ENCODE assay signal across 8 cellular contexts in the genomic region with DNA sequence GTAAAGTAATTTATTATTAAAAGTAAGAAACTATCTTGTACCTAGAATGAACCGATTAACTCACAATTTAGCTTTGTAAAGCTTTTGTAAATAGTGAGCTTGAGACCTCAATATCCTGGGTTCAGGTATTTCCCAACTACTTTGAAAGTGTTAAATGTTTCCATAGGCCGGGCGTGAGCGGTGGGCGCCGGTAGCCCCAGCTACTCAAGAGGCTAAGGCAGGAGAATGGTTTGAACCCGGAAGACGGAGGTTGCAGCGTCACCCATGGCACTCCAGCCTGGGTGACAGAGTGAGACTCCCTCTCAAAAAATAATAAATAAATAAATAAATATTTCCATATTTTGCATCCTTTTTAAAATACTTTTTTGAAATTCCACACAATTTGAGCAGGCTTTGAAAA. TPM values are rescaled to one million over a fixed set of nuclear protein-coding genes. Genes with fewer than 3 reads are reported as not detected.
DNase-seq lines count a peak whose midpoint lies in the region; ATAC-seq, FAIRE-seq and TF ChIP-seq lines count a peak whose summit lies in the region.

No MANE protein-coding gene starts in this region.

- no peaks in the 10 kb centered on the region for H3K9me2 ChIP-seq in SU-DHL-6 (replicated peaks; ENCODE audit: insufficient read depth, low read length)

- POLR2A ChIA-PET in activated CD4-positive, alpha-beta T cell treated with anti-CD3 and anti-CD28 coated beads, Interleukin-2, amount 10 ng/mL, durations not matched to agents 7 days and 5 days (lab: Charles Lee), result interaction anchor here (0.5 to 1.4 kb wide), 2 partner anchors 73 to 120 kb away, joined by 3 to 4 read pairs; no protein-coding TSS in a partner anchor

- no peak overlapping the region for H3K27ac ChIP-seq in SU-DHL-6 (ENCODE audit: low read depth, low read length)

- H3K4me3 Mint-ChIP-seq in activated CD4-positive, alpha-beta T cell treated with anti-CD3 and anti-CD28 coated beads, Interleukin-2, amount 10 ng/mL, durations not matched to agents 7 days and 5 days, result no peak overlapping the region
- H3K4me3 Mint-ChIP-seq in stimulated activated effector memory CD8-positive, alpha-beta T cell treated with anti-CD3 and anti-CD28 coated beads, Interleukin-12 subunit alpha, Interleukin-12 subunit beta, amount 100 ng/mL, for 72 hours, result peak overlapping the region; percentile 93

- H3K36me3 Mint-ChIP-seq in activated CD4-positive, alpha-beta T cell treated with anti-CD3 and anti-CD28 coated beads, Interleukin-2, amount 10 ng/mL, durations not matched to agents 7 days and 5 days (ENCODE audit: low read depth), result peaks cover 5% of the 10 kb centered on the region
- peaks cover 23% of the 10 kb centered on the region for H3K36me3 Mint-ChIP-seq in stimulated activated effector memory CD8-positive, alpha-beta T cell treated with anti-CD3 and anti-CD28 coated beads, Interleukin-12 subunit alpha, Interleukin-12 subunit beta, amount 100 ng/mL, for 72 hours

- peaks cover 12% of the 10 kb centered on the region for H3F3A ChIP-seq in SU-DHL-6 (ENCODE audit: insufficient read depth)

- no peak for FAIRE-seq in GM19239 (lab: Jason Lieb, UNC)

- no peak overlapping the region for H2AFZ ChIP-seq in SU-DHL-6 (ENCODE audit: low read depth, low read length, severe bottlenecking)

- peaks cover 4% of the 10 kb centered on the region; the same call in 1 of the 2 replicates for H4K20me1 ChIP-seq in SU-DHL-6 (ENCODE audit: low read depth, low read length)

- no peak for TF ChIP-seq CTCF in SU-DHL-6 (IDR thresholded peaks at IDR 0.05; ENCODE audit: insufficient read depth, low read length, poor library complexity, severe bottlenecking)

- no peaks in the 10 kb centered on the region for H3K9me3 ChIP-seq in SU-DHL-6 (ENCODE audit: insufficient read depth, low read length)
- no peaks in the 10 kb centered on the region for H3K9me3 ChIP-seq in iPS-15b (ENCODE audit: control insufficient read depth, insufficient read depth, low read length)

- no peak overlapping the region for H3K27ac Mint-ChIP-seq in activated CD4-positive, alpha-beta T cell treated with anti-CD3 and anti-CD28 coated beads, Interleukin-2, amount 10 ng/mL, durations not matched to agents 7 days and 5 days
- H3K27ac Mint-ChIP-seq in stimulated activated effector memory CD8-positive, alpha-beta T cell treated with anti-CD3 and anti-CD28 coated beads, Interleukin-12 subunit alpha, Interleukin-12 subunit beta, amount 100 ng/mL, for 72 hours, result peak overlapping the region; percentile 81

- peak; percentile 25 for DNase-seq in activated CD4-positive, alpha-beta T cell treated with anti-CD3 and anti-CD28 coated beads for 48 hours
- no peak for DNase-seq in activated CD4-positive, alpha-beta T cell treated with anti-CD3 and anti-CD28 coated beads, Interleukin-2, amount 10 ng/mL, durations not matched to agents 7 days and 5 days
- DNase-seq in stimulated activated effector memory CD8-positive, alpha-beta T cell treated with anti-CD3 and anti-CD28 coated beads, Interleukin-12 subunit alpha, Interleukin-12 subunit beta, amount 100 ng/mL, for 72 hours (ENCODE audit: low spot score in 2 of 2), result no peak
- DNase-seq in OCI-M2 (lab: John Stamatoyannopoulos, UW; ENCODE audit: unreplicated experiment), result no peak
- no peak for DNase-seq in GM19239 (ENCODE audit: insufficient read length, low spot score)

- H3K4me3 ChIP-seq in SU-DHL-6 (ENCODE audit: insufficient read depth, low read length, poor library complexity, severe bottlenecking) (no peak overlapping the region), iPS-15b (ENCODE audit: low read depth, low read length) (peak overlapping the region; percentile 53)

- CTCF ChIA-PET in activated CD4-positive, alpha-beta T cell treated with anti-CD3 and anti-CD28 coated beads, Interleukin-2, amount 10 ng/mL, durations not matched to agents 7 days and 5 days (lab: Charles Lee), result interaction anchor here (1.0 to 1.3 kb wide), 4 partner anchors 8 to 52 kb away, joined by 4 to 9 read pairs (median 4); no protein-coding TSS in a partner anchor

- no peak for ATAC-seq in stimulated activated effector memory CD8-positive, alpha-beta T cell treated with anti-CD3 and anti-CD28 coated beads, Interleukin-12 subunit alpha, Interleukin-12 subunit beta, amount 100 ng/mL, for 72 hours
- ATAC-seq in HG02840 (IDR thresholded peaks at IDR 0.05; ENCODE audit: low FRiP score, unreplicated experiment), result no peak

- peaks cover 6% of the 10 kb centered on the region for H3K4me1 ChIP-seq in iPS-15b (ENCODE audit: control insufficient read depth, insufficient read depth, low read length)

- no peaks in the 10 kb centered on the region for H3K9me3 Mint-ChIP-seq in activated CD4-positive, alpha-beta T cell treated with anti-CD3 and anti-CD28 coated beads, Interleukin-2, amount 10 ng/mL, durations not matched to agents 7 days and 5 days
- H3K9me3 Mint-ChIP-seq in stimulated activated effector memory CD8-positive, alpha-beta T cell treated with anti-CD3 and anti-CD28 coated beads, Interleukin-12 subunit alpha, Interleukin-12 subunit beta, amount 100 ng/mL, for 72 hours, result no peaks in the 10 kb centered on the region

- no peaks in the 10 kb centered on the region for H3K27me3 ChIP-seq in SU-DHL-6 (ENCODE audit: low read length)
- H3K27me3 ChIP-seq in iPS-15b (ENCODE audit: control insufficient read depth, insufficient read depth, low read length), result peaks cover 39% of the 10 kb centered on the region

- no peak overlapping the region for H3K9ac ChIP-seq in SU-DHL-6 (ENCODE audit: low read length)
- no peak overlapping the region for H3K9ac ChIP-seq in iPS-15b (ENCODE audit: low read depth, low read length)

- no peaks in the 10 kb centered on the region for H3K36me3 ChIP-seq in SU-DHL-6 (ENCODE audit: low read length)
- no peaks in the 10 kb centered on the region for H3K36me3 ChIP-seq in iPS-15b (ENCODE audit: control insufficient read depth, insufficient read depth, low read length)

- H3K27me3 Mint-ChIP-seq in activated CD4-positive, alpha-beta T cell treated with anti-CD3 and anti-CD28 coated beads, Interleukin-2, amount 10 ng/mL, durations not matched to agents 7 days and 5 days, result peaks cover 16% of the 10 kb centered on the region

- H3K4me2 ChIP-seq in SU-DHL-6 (ENCODE audit: low read depth, low read length, poor library complexity, severe bottlenecking), result peak overlapping the region; percentile 83

- H3K4me1 Mint-ChIP-seq in activated CD4-positive, alpha-beta T cell treated with anti-CD3 and anti-CD28 coated beads, Interleukin-2, amount 10 ng/mL, durations not matched to agents 7 days and 5 days, result peaks cover 25% of the 10 kb centered on the region
- H3K4me1 Mint-ChIP-seq in stimulated activated effector memory CD8-positive, alpha-beta T cell treated with anti-CD3 and anti-CD28 coated beads, Interleukin-12 subunit alpha, Interleukin-12 subunit beta, amount 100 ng/mL, for 72 hours, result peaks cover 24% of the 10 kb centered on the region

- H3K79me2 ChIP-seq in SU-DHL-6 (ENCODE audit: insufficient read depth, low read length), result peaks cover 33% of the 10 kb centered on the region

RNA-seq across cellular contexts. Expression of a gene that starts 1.5 kb away (rescaled TPM):
- total RNA-seq in activated CD4-positive, alpha-beta T cell treated with anti-CD3 and anti-CD28 coated beads, Interleukin-2, amount 10 ng/mL, durations not matched to agents 7 days and 5 days, result 10 to 100 TPM; 69.3 to 74.2 TPM
